In genomic region chr13:98824376-98825160, GRCh38 we compare ENCODE assay signal across 1 cellular context.
TF ChIP-seq lines count a peak whose summit lies in the region.

No MANE protein-coding gene starts in this region.

TF ChIP-seq in WTC11, 78 proteins besides CTCF, POLR2A, EP300 and RAD21 (continued from another document):
- TF ChIP-seq ATF2 (CRISPR knock-in tag; IDR thresholded peaks at IDR 0.05; ENCODE audit: borderline replicate concordance, low read depth) (no peak), GABPB1 (CRISPR knock-in tag; IDR thresholded peaks at IDR 0.05) (no peak), USF1 (CRISPR knock-in tag; IDR thresholded peaks at IDR 0.05) (no peak), CREM (CRISPR knock-in tag; IDR thresholded peaks at IDR 0.05) (no peak), JUN (CRISPR knock-in tag; IDR thresholded peaks at IDR 0.05) (no peak)
